In genomic region chr12:46253544-46254162, GRCh38 we compare ENCODE assay signal across 15 cellular contexts. TPM values are rescaled to one million over a fixed set of nuclear protein-coding genes. Genes with fewer than 3 reads are reported as not detected.
DNase-seq lines count a peak whose midpoint lies in the region; ATAC-seq lines count a peak whose summit lies in the region.
"Had no signal": no experiment of that assay in that cellular context is flagged by ENCODE, and none has a peak within 500 bp of the region (broad histone marks: within the 10 kb centered on the region; RNA-seq: fewer than 3 reads in every experiment).

No MANE protein-coding gene starts in this region.

- no peak overlapping the region for H3K4me3 Mint-ChIP-seq in activated T-cell treated with anti-CD3 and anti-CD28 coated beads, Interleukin-2, amount 50 U/mL, for 4 hours
- peak overlapping the region in 1 of 7 donors; percentile 20 for H3K4me3 Mint-ChIP-seq in CD8-positive, alpha-beta memory T cell
- H3K4me3 Mint-ChIP-seq in activated naive CD8-positive, alpha-beta T cell treated with anti-CD3 and anti-CD28 coated beads, Interleukin-2, amount 50 U/mL, for 24 hours, result no peak overlapping the region
- H3K4me3 Mint-ChIP-seq: HFFc6 had no signal

- peaks cover 20% of the 10 kb centered on the region for H3K36me3 ChIP-seq in CD8-positive, alpha-beta memory T cell (ENCODE audit: insufficient read depth, low read length)
- H3K36me3 ChIP-seq in trophoblast cell (ENCODE audit: control insufficient read depth in 1 of 2, insufficient read depth in 2 of 2, low read length in 2 of 2), result peaks cover 5 to 8% of the 10 kb centered on the region in 2 experiments

- H3K27ac Mint-ChIP-seq in CD8-positive, alpha-beta memory T cell, result peak overlapping the region in 7 of 8 donors; percentile 47 to 87 (median 74)
- H3K27ac Mint-ChIP-seq in activated naive CD8-positive, alpha-beta T cell treated with anti-CD3 and anti-CD28 coated beads, Interleukin-2, amount 50 U/mL, for 24 hours, result peak overlapping the region; percentile 57
- H3K27ac Mint-ChIP-seq: HFFc6 had no signal

- no peak overlapping the region for H4K8ac ChIP-seq in trophoblast cell (ENCODE audit: low read depth, low read length)

- peak; percentile 14 to 57 for ATAC-seq in activated T-cell treated with anti-CD3 and anti-CD28 coated beads, Interleukin-2, amount 50 U/mL, for 4 hours
- ATAC-seq in activated naive CD8-positive, alpha-beta T cell treated with anti-CD3 and anti-CD28 coated beads, Interleukin-2, amount 50 U/mL, for 24 hours, result no peak
- no peak for ATAC-seq in HG02642 (IDR thresholded peaks at IDR 0.05; ENCODE audit: poor library complexity, unreplicated experiment)
- ATAC-seq in GM21576 (IDR thresholded peaks at IDR 0.05; ENCODE audit: unreplicated experiment), result no peak

- H2BK5ac ChIP-seq in trophoblast cell (ENCODE audit: low read depth, low read length, poor library complexity), result no peak overlapping the region

- H3K9me3 Mint-ChIP-seq in activated T-cell treated with anti-CD3 and anti-CD28 coated beads, Interleukin-2, amount 50 U/mL, for 4 hours, result peaks cover 5% of the 10 kb centered on the region
- peaks cover 0 to 15% (median 10%) of the 10 kb centered on the region in 5 donors for H3K9me3 Mint-ChIP-seq in CD8-positive, alpha-beta memory T cell
- peaks cover 29% of the 10 kb centered on the region for H3K9me3 Mint-ChIP-seq in activated naive CD8-positive, alpha-beta T cell treated with anti-CD3 and anti-CD28 coated beads, Interleukin-2, amount 50 U/mL, for 24 hours

- no peak overlapping the region for H4K12ac ChIP-seq in trophoblast cell (ENCODE audit: low read depth, low read length)

- no peak overlapping the region for H3K23ac ChIP-seq in trophoblast cell (ENCODE audit: low read length)

- no peak overlapping the region for H3K27ac ChIP-seq in CD8-positive, alpha-beta memory T cell (ENCODE audit: low read depth, low read length)
- H3K27ac ChIP-seq in trophoblast cell (ENCODE audit: low read depth, low read length), result no peak overlapping the region
- H3K27ac ChIP-seq: KMS-11, PC-9 had no signal

- H2AFZ ChIP-seq in trophoblast cell (ENCODE audit: insufficient read depth, low read length, poor library complexity), result no peak overlapping the region
- H2AFZ ChIP-seq: PC-9 had no signal

- CTCF ChIA-PET in CD8-positive, alpha-beta memory T cell (lab: Charles Lee), result no interaction called here

- no peak overlapping the region for H2BK12ac ChIP-seq in trophoblast cell (ENCODE audit: low read length)

- peaks cover 13% of the 10 kb centered on the region for H3K79me1 ChIP-seq in trophoblast cell (ENCODE audit: low read length)

- DNase-seq in activated T-cell treated with anti-CD3 and anti-CD28 coated beads, Interleukin-2, amount 50 U/mL, for 4 hours, result no peak
- DNase-seq in activated T-cell treated with anti-CD3 and anti-CD28 coated beads, Interleukin-2, amount 50 U/mL, for 1 hour, result no peak
- DNase-seq in CD8-positive, alpha-beta memory T cell, result no peak
- no peak for DNase-seq in activated naive CD8-positive, alpha-beta T cell treated with anti-CD3 and anti-CD28 coated beads, Interleukin-2, amount 50 U/mL, for 24 hours
- DNase-seq in trophoblast cell (no peak), putamen (ENCODE audit: low spot score) (no peak)
- DNase-seq: EL, HFFc6, MG63, NCI-H1105 treated with DMSO at 0.1 percent for 48 hours, NCI-H187, PC-9 had no signal

- no peaks in the 10 kb centered on the region for H3K27me3 ChIP-seq in CD8-positive, alpha-beta memory T cell (ENCODE audit: insufficient read depth, low read length, poor library complexity, severe bottlenecking)
- no peaks in the 10 kb centered on the region for H3K27me3 ChIP-seq in trophoblast cell (ENCODE audit: insufficient read depth, low read length)
- H3K27me3 ChIP-seq: MG63 had no signal

- peaks cover 77% of the 10 kb centered on the region for H3K36me3 Mint-ChIP-seq in activated T-cell treated with anti-CD3 and anti-CD28 coated beads, Interleukin-2, amount 50 U/mL, for 4 hours (ENCODE audit: insufficient read depth)
- H3K36me3 Mint-ChIP-seq in CD8-positive, alpha-beta memory T cell, result peaks cover 41 to 87% (median 59%) of the 10 kb centered on the region in 3 donors
- H3K36me3 Mint-ChIP-seq in activated naive CD8-positive, alpha-beta T cell treated with anti-CD3 and anti-CD28 coated beads, Interleukin-2, amount 50 U/mL, for 24 hours (ENCODE audit: low read depth), result peaks cover 88% of the 10 kb centered on the region

- H3K4me1 ChIP-seq in CD8-positive, alpha-beta memory T cell (ENCODE audit: insufficient read depth, low read length), result peaks cover 46% of the 10 kb centered on the region
- H3K4me1 ChIP-seq in trophoblast cell (ENCODE audit: control insufficient read depth in 1 of 2, insufficient read depth in 2 of 2, low read length in 2 of 2), result peaks cover 10 to 20% of the 10 kb centered on the region in 2 experiments

- H3K14ac ChIP-seq in trophoblast cell (ENCODE audit: low read length), result no peak overlapping the region

- no peaks in the 10 kb centered on the region for H3K9me3 ChIP-seq in CD8-positive, alpha-beta memory T cell (ENCODE audit: low read length)
- H3K9me3 ChIP-seq in trophoblast cell (ENCODE audit: insufficient read depth, low read depth, low read length), result no peaks in the 10 kb centered on the region

- no peaks in the 10 kb centered on the region for H3K27me3 Mint-ChIP-seq in activated T-cell treated with anti-CD3 and anti-CD28 coated beads, Interleukin-2, amount 50 U/mL, for 4 hours (ENCODE audit: low read depth)
- H3K27me3 Mint-ChIP-seq in CD8-positive, alpha-beta memory T cell, result peaks cover 0 to 1% of the 10 kb centered on the region in 2 donors
- H3K27me3 Mint-ChIP-seq in activated naive CD8-positive, alpha-beta T cell treated with anti-CD3 and anti-CD28 coated beads, Interleukin-2, amount 50 U/mL, for 24 hours, result no peaks in the 10 kb centered on the region

- no CpG with 5 or more reads among the region's 2 CpGs for WGBS in trophoblast cell (ENCODE audit: extremely low coverage, insufficient coverage, insufficient read length)

- H3K79me2 ChIP-seq in trophoblast cell (ENCODE audit: control insufficient read depth, insufficient read depth, low read length, poor library complexity), result peaks cover 12% of the 10 kb centered on the region

- H3K4me3 ChIP-seq in CD8-positive, alpha-beta memory T cell (ENCODE audit: low read length), result no peak overlapping the region
- no peak overlapping the region for H3K4me3 ChIP-seq in trophoblast cell (ENCODE audit: low read depth, low read length)
- H3K4me3 ChIP-seq: MG63, PC-9 had no signal

- no peak overlapping the region for H3K4me2 ChIP-seq in trophoblast cell (ENCODE audit: low read length)
- H3K4me2 ChIP-seq: KMS-11, PC-9 had no signal

- H3K9ac ChIP-seq in trophoblast cell (ENCODE audit: low read length), result no peak overlapping the region
- H3K9ac ChIP-seq: KMS-11 had no signal

- no peak overlapping the region for H2AK5ac ChIP-seq in trophoblast cell (ENCODE audit: low read length)

- H3K18ac ChIP-seq in trophoblast cell (ENCODE audit: low read length), result no peak overlapping the region

- no peak overlapping the region for H4K91ac ChIP-seq in trophoblast cell (ENCODE audit: low read depth, low read length)

- peak overlapping the region; percentile 76 for H3K4ac ChIP-seq in trophoblast cell (ENCODE audit: low read depth, low read length)

- peaks cover 77% of the 10 kb centered on the region for H3K4me1 Mint-ChIP-seq in activated T-cell treated with anti-CD3 and anti-CD28 coated beads, Interleukin-2, amount 50 U/mL, for 4 hours (ENCODE audit: low read depth)
- H3K4me1 Mint-ChIP-seq in CD8-positive, alpha-beta memory T cell, result peaks cover 36 to 84% (median 70%) of the 10 kb centered on the region in 3 donors
- H3K4me1 Mint-ChIP-seq in activated naive CD8-positive, alpha-beta T cell treated with anti-CD3 and anti-CD28 coated beads, Interleukin-2, amount 50 U/mL, for 24 hours, result peaks cover 88% of the 10 kb centered on the region

- POLR2A ChIA-PET in CD8-positive, alpha-beta memory T cell (lab: Charles Lee), result interaction anchor here (2.2 kb wide), 1 partner anchor 16 kb away, joined by 4 read pairs; the partner anchor contains the start of gene SLC38A1

- no peak overlapping the region for H2BK120ac ChIP-seq in trophoblast cell (ENCODE audit: insufficient read depth, low read length, poor library complexity)

RNA-seq across cellular contexts. Expression of gene SLC38A1, which starts 15.2 kb away (rescaled TPM):
- 100 to 1,000 TPM; 251 to 257 (median 254) TPM for total RNA-seq in activated T-cell treated with anti-CD3 and anti-CD28 coated beads, Interleukin-2, amount 50 U/mL, for 4 hours
- total RNA-seq in CD8-positive, alpha-beta memory T cell, result 100 to 1,000 TPM; 233 to 242 TPM
- polyA plus RNA-seq in CD8-positive, alpha-beta memory T cell, result 252 TPM
- polyA plus RNA-seq in trophoblast cell (2013), result 376 TPM in 2 replicates

Comparison
In these comparisons a context has a peak if more than half of its experiments do, and no peak if none do; other contexts are left out.
1. ATAC-seq: peak in activated T-cell treated with anti-CD3 and anti-CD28 coated beads, Interleukin-2, amount 50 U/mL, for 4 hours (2 of 2); none in activated naive CD8-positive, alpha-beta T cell treated with anti-CD3 and anti-CD28 coated beads, Interleukin-2, amount 50 U/mL, for 24 hours (single experiment), HG02642 (single experiment) and GM21576 (single experiment).